Comparison of ENCODE assay signal across 9 cellular contexts in the genomic region with DNA sequence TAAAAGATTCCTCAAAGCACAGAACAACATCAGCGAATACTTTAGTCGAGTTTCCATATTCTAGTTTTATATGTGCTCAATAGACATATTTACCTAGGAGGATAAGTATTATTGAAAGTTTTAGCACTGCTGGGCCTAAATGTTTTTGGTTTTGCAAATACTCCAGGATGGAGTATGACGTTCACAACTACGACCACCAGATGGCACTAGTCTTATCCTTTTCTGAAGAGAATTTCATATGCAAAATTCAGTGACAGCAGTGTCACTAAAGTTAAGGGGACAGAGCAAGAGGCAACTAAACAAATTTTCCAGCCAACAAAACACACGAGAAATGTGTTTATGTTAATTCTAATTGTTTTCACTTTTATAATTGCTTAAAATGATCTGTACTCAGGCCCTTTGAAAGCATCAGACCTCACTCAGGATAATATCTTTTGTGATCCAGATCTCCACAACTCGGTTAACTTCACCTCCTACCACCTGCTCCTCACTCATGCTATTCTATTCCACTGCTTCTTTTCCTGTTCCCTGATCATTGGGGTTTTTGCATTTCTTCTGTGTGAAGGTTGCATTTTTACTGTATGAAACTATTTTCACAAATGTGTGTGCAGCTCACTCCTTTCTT.
DNase-seq lines count a peak whose midpoint lies in the region; ATAC-seq lines count a peak whose summit lies in the region.
"Had no signal": no experiment of that assay in that cellular context is flagged by ENCODE, and none has a peak within 500 bp of the region (broad histone marks: within the 10 kb centered on the region; RNA-seq: fewer than 3 reads in every experiment).

No MANE protein-coding gene starts in this region.

- no peaks in the 10 kb centered on the region for H3K9me3 Mint-ChIP-seq in activated CD8-positive, alpha-beta T cell treated with anti-CD3 and anti-CD28 coated beads, Interleukin-2, amount 10 ng/mL, durations not matched to agents 7 days and 5 days (ENCODE audit: insufficient read depth)

- DNase-seq in Daoy (ENCODE audit: low read depth) (peak; percentile 10), NCI-H446 (lab: John Stamatoyannopoulos, UW) (peak; percentile 26 to 79), head of caudate nucleus (peak in 38 of 42 donors; percentile 21 to 89 (median 69)), putamen (ENCODE audit: low spot score) (peak; percentile 49)
- DNase-seq in activated CD8-positive, alpha-beta T cell treated with anti-CD3 and anti-CD28 coated beads, Interleukin-2, amount 10 ng/mL, durations not matched to agents 7 days and 5 days: peak; percentile 58
- DNase-seq in activated CD4-positive, CD25-positive, alpha-beta regulatory T cell (lab: John Stamatoyannopoulos, UW): no peak

- no peak overlapping the region for H3K4me3 Mint-ChIP-seq in activated CD8-positive, alpha-beta T cell treated with anti-CD3 and anti-CD28 coated beads, Interleukin-2, amount 10 ng/mL, durations not matched to agents 7 days and 5 days
- H3K4me3 Mint-ChIP-seq: activated naive CD8-positive, alpha-beta T cell had no signal

- intact Hi-C loops in head of caudate nucleus (cut with DNase I): loop anchor here (10.0 kb wide), 1 partner anchor 299 kb away; no protein-coding TSS in a partner anchor

- H3K36me3 Mint-ChIP-seq in activated CD8-positive, alpha-beta T cell treated with anti-CD3 and anti-CD28 coated beads, Interleukin-2, amount 10 ng/mL, durations not matched to agents 7 days and 5 days (ENCODE audit: low read depth): no peaks in the 10 kb centered on the region
- H3K36me3 Mint-ChIP-seq: activated naive CD8-positive, alpha-beta T cell had no signal

- ATAC-seq in GM19463 (IDR thresholded peaks at IDR 0.05; ENCODE audit: unreplicated experiment) (peak; percentile 85), HG03442 (IDR thresholded peaks at IDR 0.05; ENCODE audit: unreplicated experiment) (peak; percentile 92)
- no peak for ATAC-seq in activated CD8-positive, alpha-beta T cell treated with anti-CD3 and anti-CD28 coated beads, Interleukin-2, amount 10 ng/mL, durations not matched to agents 7 days and 5 days

- H3K27me3 Mint-ChIP-seq in activated CD8-positive, alpha-beta T cell treated with anti-CD3 and anti-CD28 coated beads, Interleukin-2, amount 10 ng/mL, durations not matched to agents 7 days and 5 days (ENCODE audit: low read depth): no peaks in the 10 kb centered on the region
- H3K27me3 Mint-ChIP-seq: activated naive CD8-positive, alpha-beta T cell had no signal

- CTCF ChIA-PET in activated CD8-positive, alpha-beta T cell treated with anti-CD3 and anti-CD28 coated beads, Interleukin-2, amount 10 ng/mL, durations not matched to agents 7 days and 5 days (lab: Charles Lee): interaction anchor here (1.0 to 2.3 kb wide), 2 partner anchors 13 to 299 kb away, joined by 4 to 6 read pairs; no protein-coding TSS in a partner anchor

- no peak overlapping the region for H3K27ac Mint-ChIP-seq in activated CD8-positive, alpha-beta T cell treated with anti-CD3 and anti-CD28 coated beads, Interleukin-2, amount 10 ng/mL, durations not matched to agents 7 days and 5 days
- H3K27ac Mint-ChIP-seq: activated naive CD8-positive, alpha-beta T cell had no signal

- POLR2A ChIA-PET in activated CD8-positive, alpha-beta T cell treated with anti-CD3 and anti-CD28 coated beads, Interleukin-2, amount 10 ng/mL, durations not matched to agents 7 days and 5 days (lab: Charles Lee): no interaction called here

- H3K4me1 Mint-ChIP-seq in activated CD8-positive, alpha-beta T cell treated with anti-CD3 and anti-CD28 coated beads, Interleukin-2, amount 10 ng/mL, durations not matched to agents 7 days and 5 days (ENCODE audit: low read depth): no peaks in the 10 kb centered on the region

Comparison
In these comparisons a context has a peak if more than half of its experiments do, and no peak if none do; other contexts are left out.
1. DNase-seq: peak in Daoy (single experiment), NCI-H446 (2 of 2), activated CD8-positive, alpha-beta T cell treated with anti-CD3 and anti-CD28 coated beads, Interleukin-2, amount 10 ng/mL, durations not matched to agents 7 days and 5 days (single experiment), head of caudate nucleus (38 of 42) and putamen (single experiment); none in activated CD4-positive, CD25-positive, alpha-beta regulatory T cell (0 of 4).